ENCODE assay signal across 8 cellular contexts in genomic region chr2:21042958-21043743, GRCh38. TPM values are rescaled to one million over a fixed set of nuclear protein-coding genes. Genes with fewer than 3 reads are reported as not detected.
DNase-seq lines count a peak whose midpoint lies in the region; ATAC-seq, FAIRE-seq and TF ChIP-seq lines count a peak whose summit lies in the region.

No MANE protein-coding gene starts in this region.

- no peaks in the 10 kb centered on the region for H3K9me3 ChIP-seq in mucosa of descending colon

- ATAC-seq in HG02943 (IDR thresholded peaks at IDR 0.05; ENCODE audit: low read depth, unreplicated experiment) (peak; percentile 77), esophagus mucosa (peak; percentile 56), mucosa of descending colon (peak; percentile 76)

- intact Hi-C loops in mucosa of descending colon (cut with DNase I, micrococcal nuclease) = loop anchor here (5.0 to 10.0 kb wide), 2 partner anchors 79 to 272 kb away; partner anchors contain the start of gene TDRD15 (in 1 of the 2)

- FAIRE-seq in A204.1 (lab: Jason Lieb, UNC) = peak; percentile 6

- no peaks in the 10 kb centered on the region for H3K36me3 ChIP-seq in mucosa of descending colon (ENCODE audit: low read depth)

- no peak overlapping the region for H3K4me3 ChIP-seq in mucosa of descending colon

- TF ChIP-seq CTCF in GM13976 (IDR thresholded peaks at IDR 0.05; ENCODE audit: borderline replicate concordance, control extremely low read depth, extremely low read depth, insufficient read depth, missing control alignments) = peak; percentile 96
- peak; percentile 89 for TF ChIP-seq CTCF in mucosa of descending colon (IDR thresholded peaks at IDR 0.05)

- H3K4me1 ChIP-seq in mucosa of descending colon (ENCODE audit: low read depth) = no peaks in the 10 kb centered on the region

- in situ Hi-C loops in GM13976 (cut with MboI; ENCODE audit: low sequenced_read_pairs, unreplicated experiment) = loop anchor here (25.0 kb wide), 1 partner anchor 269 kb away; no protein-coding TSS in a partner anchor

- DNase-seq in GM13976 (ENCODE audit: low spot score) (peak; percentile 82), NCI-H2227 treated with DMSO at 0.1 percent for 48 hours (lab: John Stamatoyannopoulos, UW) (peak; percentile 39), mucosa of descending colon (peak; percentile 60 to 64 (median 63))
- DNase-seq in activated CD8-positive, alpha-beta memory T cell treated with anti-CD3 and anti-CD28 coated beads, Interleukin-2, amount 50 U/mL, for 48 hours = peak; percentile 85
- DNase-seq in stimulated activated CD8-positive, alpha-beta memory T cell treated with anti-CD3 and anti-CD28 coated beads, Interleukin-7, amount 100 ng/mL, for 48 hours (ENCODE audit: extremely low read depth in 1 of 2, low read depth in 1 of 2) = peak; percentile 13 to 14

RNA-seq across cellular contexts. Expression of gene APOB, which starts 0.7 kb away (rescaled TPM):
- 0.20 TPM for total RNA-seq in esophagus mucosa
- under 1 TPM; 0.34 to 0.55 (median 0.47) TPM for total RNA-seq in mucosa of descending colon

Comparison
In these comparisons a context has a peak if more than half of its experiments do, and no peak if none do; other contexts are left out.
1. DNase-seq: peak in every context shown above with its lines; median percentile 85 in activated CD8-positive, alpha-beta memory T cell treated with anti-CD3 and anti-CD28 coated beads, Interleukin-2, amount 50 U/mL, for 48 hours; 82 in GM13976; 63 in mucosa of descending colon; 39 in NCI-H2227 treated with DMSO at 0.1 percent for 48 hours; 14 in stimulated activated CD8-positive, alpha-beta memory T cell treated with anti-CD3 and anti-CD28 coated beads, Interleukin-7, amount 100 ng/mL, for 48 hours.